ENCODE assay signal across 33 cellular contexts in the genomic region with DNA sequence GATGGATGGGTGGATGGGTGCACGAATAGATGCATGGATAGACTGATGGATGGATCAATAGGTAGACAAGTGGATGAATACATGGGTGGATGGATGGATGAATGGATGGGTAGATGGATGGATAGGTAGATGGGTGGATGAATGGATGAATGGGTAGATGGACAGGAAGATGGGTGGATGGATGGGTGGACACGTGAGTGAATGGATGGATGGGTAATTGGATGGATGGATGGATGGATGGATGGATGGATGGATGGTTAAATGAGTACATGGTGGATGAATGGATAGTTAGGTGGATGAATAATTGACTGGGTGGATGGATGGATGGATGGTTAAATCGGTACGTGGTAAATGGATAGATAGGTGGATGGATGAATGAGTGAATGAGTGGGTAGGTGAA.
"Had no signal": no experiment of that assay in that cellular context is flagged by ENCODE, and none has a peak within 500 bp of the region (broad histone marks: within the 10 kb centered on the region; RNA-seq: fewer than 3 reads in every experiment).

No MANE protein-coding gene starts in this region.

- H3K4me3 Mint-ChIP-seq: activated CD4-positive, alpha-beta memory T cell treated with anti-CD3 and anti-CD28 coated beads for 36 hours; activated CD4-positive, alpha-beta T cell treated with anti-CD3 and anti-CD28 coated beads for 36 hours; activated CD4-positive, alpha-beta T cell treated with anti-CD3 and anti-CD28 coated beads, Interleukin-2, amount 10 ng/mL, durations not matched to agents 24 days and 14 days; activated CD8-positive, alpha-beta memory T cell treated with anti-CD3 and anti-CD28 coated beads, Interleukin-2, amount 10 ng/mL, durations not matched to agents 7 days and 5 days; activated CD8-positive, alpha-beta T cell treated with anti-CD3 and anti-CD28 coated beads, Interleukin-2, amount 10 ng/mL, durations not matched to agents 7 days and 5 days; activated naive CD4-positive, alpha-beta T cell treated with anti-CD3 and anti-CD28 coated beads for 36 hours; activated naive CD4-positive, alpha-beta T cell treated with anti-CD3 and anti-CD28 coated beads, Interleukin-2, amount 50 U/mL, for 24 hours; activated naive CD8-positive, alpha-beta T cell treated with anti-CD3 and anti-CD28 coated beads for 36 hours; activated naive CD8-positive, alpha-beta T cell treated with anti-CD3 and anti-CD28 coated beads, Interleukin-2, amount 50 U/mL, for 24 hours; activated T-helper 1 cell treated with anti-CD3 and anti-CD28 coated beads, Interleukin-12 subunit alpha, Interleukin-12 subunit beta, Interleukin-2, Interleukin-4 antibody, amounts not matched to agents 30 ng/mL and 10 ng/mL and 1 ng/mL, durations not matched to agents 14 hours and 24 hours and 36 hours; brain; T-helper 17 cell; T-helper 2 cell treated with Interferon-gamma antibody and Interleukin-4, amounts not matched to agents 5 μg/mL and 100 μg/mL, for 36 hours had no signal

- H3K4me1 ChIP-seq: breast epithelium, colonic mucosa had no signal

- H3K4me3 ChIP-seq: ascending aorta, breast epithelium, cardiac muscle cell, colonic mucosa, heart left ventricle had no signal

- H3K27me3 Mint-ChIP-seq: activated CD4-positive, alpha-beta T cell treated with anti-CD3 and anti-CD28 coated beads, Interleukin-2, amount 10 ng/mL, durations not matched to agents 24 days and 14 days; activated CD8-positive, alpha-beta memory T cell treated with anti-CD3 and anti-CD28 coated beads, Interleukin-2, amount 10 ng/mL, durations not matched to agents 7 days and 5 days had no signal

- H3K27ac Mint-ChIP-seq: activated CD4-positive, alpha-beta memory T cell treated with anti-CD3 and anti-CD28 coated beads for 36 hours; activated CD4-positive, alpha-beta T cell treated with anti-CD3 and anti-CD28 coated beads for 36 hours; activated CD4-positive, alpha-beta T cell treated with anti-CD3 and anti-CD28 coated beads, Interleukin-2, amount 10 ng/mL, durations not matched to agents 24 days and 14 days; activated CD8-positive, alpha-beta memory T cell treated with anti-CD3 and anti-CD28 coated beads, Interleukin-2, amount 10 ng/mL, durations not matched to agents 7 days and 5 days; activated CD8-positive, alpha-beta T cell treated with anti-CD3 and anti-CD28 coated beads, Interleukin-2, amount 10 ng/mL, durations not matched to agents 7 days and 5 days; activated naive CD4-positive, alpha-beta T cell treated with anti-CD3 and anti-CD28 coated beads for 36 hours; activated naive CD4-positive, alpha-beta T cell treated with anti-CD3 and anti-CD28 coated beads, Interleukin-2, amount 50 U/mL, for 24 hours; activated naive CD8-positive, alpha-beta T cell treated with anti-CD3 and anti-CD28 coated beads for 36 hours; activated naive CD8-positive, alpha-beta T cell treated with anti-CD3 and anti-CD28 coated beads, Interleukin-2, amount 50 U/mL, for 24 hours; activated T-helper 1 cell treated with anti-CD3 and anti-CD28 coated beads, Interleukin-12 subunit alpha, Interleukin-12 subunit beta, Interleukin-2, Interleukin-4 antibody, amounts not matched to agents 30 ng/mL and 10 ng/mL and 1 ng/mL, durations not matched to agents 14 hours and 24 hours and 36 hours; activated T-helper 2 cell treated with anti-CD3 and anti-CD28 coated beads, Interferon-gamma antibody, Interleukin-2, Interleukin-4, amounts not matched to agents 10 μg/mL and 5 μg/mL and 100 μg/mL, durations not matched to agents 14 hours and 24 hours and 36 hours; brain; T-helper 17 cell; T-helper 2 cell treated with Interferon-gamma antibody and Interleukin-4, amounts not matched to agents 5 μg/mL and 100 μg/mL, for 36 hours had no signal

- H3K4me1 Mint-ChIP-seq: activated CD4-positive, alpha-beta T cell treated with anti-CD3 and anti-CD28 coated beads for 36 hours; activated CD4-positive, alpha-beta T cell treated with anti-CD3 and anti-CD28 coated beads, Interleukin-2, amount 10 ng/mL, durations not matched to agents 24 days and 14 days; activated naive CD4-positive, alpha-beta T cell treated with anti-CD3 and anti-CD28 coated beads, Interleukin-2, amount 50 U/mL, for 24 hours; activated naive CD8-positive, alpha-beta T cell treated with anti-CD3 and anti-CD28 coated beads for 36 hours; activated naive CD8-positive, alpha-beta T cell treated with anti-CD3 and anti-CD28 coated beads, Interleukin-2, amount 50 U/mL, for 24 hours; T-helper 17 cell had no signal

- H3K9me3 ChIP-seq: colonic mucosa had no signal

- H3K27me3 ChIP-seq: ascending aorta, breast epithelium, cardiac muscle cell, colonic mucosa had no signal

- FAIRE-seq: endometrium, frontal cortex had no signal

- H3K36me3 ChIP-seq: ascending aorta, breast epithelium, cardiac muscle cell, colonic mucosa, heart left ventricle had no signal

- H3K9me3 Mint-ChIP-seq: activated CD4-positive, alpha-beta memory T cell treated with anti-CD3 and anti-CD28 coated beads for 36 hours; activated naive CD4-positive, alpha-beta T cell treated with anti-CD3 and anti-CD28 coated beads for 36 hours; activated naive CD4-positive, alpha-beta T cell treated with anti-CD3 and anti-CD28 coated beads, Interleukin-2, amount 50 U/mL, for 24 hours; activated naive CD8-positive, alpha-beta T cell treated with anti-CD3 and anti-CD28 coated beads for 36 hours; activated naive CD8-positive, alpha-beta T cell treated with anti-CD3 and anti-CD28 coated beads, Interleukin-2, amount 50 U/mL, for 24 hours; activated T-helper 1 cell treated with anti-CD3 and anti-CD28 coated beads, Interleukin-12 subunit alpha, Interleukin-12 subunit beta, Interleukin-2, Interleukin-4 antibody, amounts not matched to agents 30 ng/mL and 10 ng/mL and 1 ng/mL, durations not matched to agents 14 hours and 24 hours and 36 hours; activated T-helper 2 cell treated with anti-CD3 and anti-CD28 coated beads, Interferon-gamma antibody, Interleukin-2, Interleukin-4, amounts not matched to agents 10 μg/mL and 5 μg/mL and 100 μg/mL, durations not matched to agents 14 hours and 24 hours and 36 hours had no signal

- DNase-seq: activated CD4-positive, alpha-beta memory T cell treated with anti-CD3 and anti-CD28 coated beads for 36 hours; activated CD4-positive, alpha-beta T cell treated with anti-CD3 and anti-CD28 coated beads for 36 hours; activated CD4-positive, alpha-beta T cell treated with anti-CD3 and anti-CD28 coated beads, Interleukin-2, amount 10 ng/mL, durations not matched to agents 24 days and 14 days; activated CD4-positive, CD25-positive, alpha-beta regulatory T cell; activated CD4-positive, CD25-positive, alpha-beta regulatory T cell treated with anti-CD3 and anti-CD28 coated beads, Interleukin-2, amount 50 U/mL, for 72 hours; activated CD8-positive, alpha-beta memory T cell treated with anti-CD3 and anti-CD28 coated beads, Interleukin-2, amount 10 ng/mL, durations not matched to agents 7 days and 5 days; activated CD8-positive, alpha-beta memory T cell treated with anti-CD3 and anti-CD28 coated beads, Interleukin-2, amount 50 U/mL, for 4 hours; activated CD8-positive, alpha-beta T cell treated with anti-CD3 and anti-CD28 coated beads, Interleukin-2, amount 10 ng/mL, durations not matched to agents 7 days and 5 days; activated effector memory CD4-positive, alpha-beta T cell treated with anti-CD3 and anti-CD28 coated beads, Interleukin-2, amount 50 U/mL, for 16 hours; activated naive CD4-positive, alpha-beta T cell treated with anti-CD3 and anti-CD28 coated beads for 36 hours; activated naive CD8-positive, alpha-beta T cell treated with anti-CD3 and anti-CD28 coated beads for 36 hours; activated naive CD8-positive, alpha-beta T cell treated with anti-CD3 and anti-CD28 coated beads, Interleukin-2, amount 50 U/mL, for 24 hours; activated T-cell treated with anti-CD3 and anti-CD28 coated beads, Interleukin-2, amount 50 U/mL, for 1 hour; activated T-cell treated with anti-CD3 and anti-CD28 coated beads, Interleukin-2, amount 50 U/mL, for 48 hours; central memory CD4-positive, alpha-beta T cell; cerebellar nuclear complex; colonic mucosa; effector CD8-positive, alpha-beta T cell; heart left ventricle; T-helper 1 cell; T-helper 17 cell; T1000 had no signal

- H3K36me3 Mint-ChIP-seq: activated CD4-positive, alpha-beta memory T cell treated with anti-CD3 and anti-CD28 coated beads for 36 hours; activated CD8-positive, alpha-beta memory T cell treated with anti-CD3 and anti-CD28 coated beads, Interleukin-2, amount 10 ng/mL, durations not matched to agents 7 days and 5 days; activated naive CD4-positive, alpha-beta T cell treated with anti-CD3 and anti-CD28 coated beads, Interleukin-2, amount 50 U/mL, for 24 hours; activated naive CD8-positive, alpha-beta T cell treated with anti-CD3 and anti-CD28 coated beads for 36 hours; brain had no signal

- ATAC-seq: activated CD4-positive, alpha-beta T cell treated with anti-CD3 and anti-CD28 coated beads for 36 hours; activated CD8-positive, alpha-beta memory T cell treated with anti-CD3 and anti-CD28 coated beads, Interleukin-2, amount 10 ng/mL, durations not matched to agents 7 days and 5 days; activated CD8-positive, alpha-beta T cell treated with anti-CD3 and anti-CD28 coated beads, Interleukin-2, amount 10 ng/mL, durations not matched to agents 7 days and 5 days; activated naive CD8-positive, alpha-beta T cell treated with anti-CD3 and anti-CD28 coated beads, Interleukin-2, amount 50 U/mL, for 24 hours; esophagus mucosa; heart left ventricle; T-helper 17 cell had no signal

- H3K27ac ChIP-seq: ascending aorta, breast epithelium, cardiac muscle cell, colonic mucosa, heart left ventricle had no signal
